Comparison of ENCODE assay signal across 25 cellular contexts in genomic region chr7:140915948-140916555, GRCh38. TPM values are rescaled to one million over a fixed set of nuclear protein-coding genes. Genes with fewer than 3 reads are reported as not detected.
DNase-seq lines count a peak whose midpoint lies in the region; ATAC-seq and TF ChIP-seq lines count a peak whose summit lies in the region.
"Had no signal": no experiment of that assay in that cellular context is flagged by ENCODE, and none has a peak within 500 bp of the region (broad histone marks: within the 10 kb centered on the region; RNA-seq: fewer than 3 reads in every experiment).

No MANE protein-coding gene starts in this region.

- H3K36me3 Mint-ChIP-seq in activated T-cell treated with anti-CD3 and anti-CD28 coated beads, Interleukin-2, amount 50 U/mL, for 4 hours (ENCODE audit: insufficient read depth), result peaks cover 12% of the 10 kb centered on the region
- peaks cover 8% of the 10 kb centered on the region for H3K36me3 Mint-ChIP-seq in central memory CD8-positive, alpha-beta T cell (ENCODE audit: insufficient read depth)

- H3K4me3 Mint-ChIP-seq in activated T-cell treated with anti-CD3 and anti-CD28 coated beads, Interleukin-2, amount 50 U/mL, for 4 hours, result no peak overlapping the region
- no peak overlapping the region for H3K4me3 Mint-ChIP-seq in central memory CD8-positive, alpha-beta T cell

- no peak for DNase-seq in activated T-cell treated with anti-CD3 and anti-CD28 coated beads, Interleukin-2, amount 50 U/mL, for 4 hours
- DNase-seq in activated T-cell treated with anti-CD3 and anti-CD28 coated beads, Interleukin-2, amount 50 U/mL, for 48 hours, result no peak
- no peak for DNase-seq in central memory CD8-positive, alpha-beta T cell (ENCODE audit: low spot score in 2 of 2)
- DNase-seq in epidermal melanocyte (ENCODE audit: insufficient read length, low spot score) (no peak), NCI-H1436 (lab: John Stamatoyannopoulos, UW) (no peak)
- DNase-seq: C1 segment of cervical spinal cord; CD8-positive, alpha-beta memory T cell; DMS 273 treated with DMSO at 0.1 percent for 48 hours; DMS79; GF-D8; NCI-H1092; NCI-H1417 treated with DMSO at 0.1 percent for 48 hours; NCI-H187; NCI-H2081 treated with DMSO at 0.1 percent for 48 hours; NCI-H2171; NCI-H226; NCI-H510A; NCI-H69; SHP77 had no signal

- no peaks in the 10 kb centered on the region for H3K9me3 Mint-ChIP-seq in activated T-cell treated with anti-CD3 and anti-CD28 coated beads, Interleukin-2, amount 50 U/mL, for 4 hours
- no peaks in the 10 kb centered on the region for H3K9me3 Mint-ChIP-seq in central memory CD8-positive, alpha-beta T cell
- H3K9me3 Mint-ChIP-seq: CD8-positive, alpha-beta memory T cell had no signal

- H3K9me3 ChIP-seq in DOHH2 (ENCODE audit: control insufficient read depth, insufficient read depth, low read length) (no peaks in the 10 kb centered on the region), neutrophil (no peaks in the 10 kb centered on the region)

- ATAC-seq in activated T-cell treated with anti-CD3 and anti-CD28 coated beads, Interleukin-2, amount 50 U/mL, for 4 hours, result peak; percentile 60 to 67
- ATAC-seq in central memory CD8-positive, alpha-beta T cell (replicated peaks; ENCODE audit: extremely low read depth, poor library complexity, severe bottlenecking), result no peak
- no peak for ATAC-seq in GM18505 (IDR thresholded peaks at IDR 0.05; ENCODE audit: unreplicated experiment)
- ATAC-seq: Panc1 had no signal

- H3K27me3 Mint-ChIP-seq in activated T-cell treated with anti-CD3 and anti-CD28 coated beads, Interleukin-2, amount 50 U/mL, for 4 hours (ENCODE audit: low read depth), result no peaks in the 10 kb centered on the region
- no peaks in the 10 kb centered on the region for H3K27me3 Mint-ChIP-seq in central memory CD8-positive, alpha-beta T cell
- H3K27me3 Mint-ChIP-seq: CD8-positive, alpha-beta memory T cell had no signal

- no peak overlapping the region for H3K4me3 ChIP-seq in DOHH2 (ENCODE audit: low read length)
- no peak overlapping the region for H3K4me3 ChIP-seq in neutrophil (ENCODE audit: low read depth in 1 of 2, low read length in 1 of 2)

- H3K79me2 ChIP-seq in DOHH2 (ENCODE audit: control insufficient read depth, low read length), result peaks cover 99% of the 10 kb centered on the region

- no peaks in the 10 kb centered on the region for H3K9me2 ChIP-seq in DOHH2 (replicated peaks; ENCODE audit: control insufficient read depth, low read length)

- peak overlapping the region; percentile 0; the same call in 1 of the 2 replicates for H3K27ac ChIP-seq in DOHH2 (ENCODE audit: low read depth, low read length)
- peak overlapping the region; percentile 62 for H3K27ac ChIP-seq in neutrophil
- H3K27ac ChIP-seq: HL-60, RWPE1 had no signal

- peak overlapping the region; percentile 47 for H3K27ac Mint-ChIP-seq in central memory CD8-positive, alpha-beta T cell (ENCODE audit: low read depth)

- no peaks in the 10 kb centered on the region for H3F3A ChIP-seq in DOHH2 (ENCODE audit: control insufficient read depth, insufficient read depth)

- TF ChIP-seq POLR2A in GM18505 (IDR thresholded peaks at IDR 0.05; ENCODE audit: borderline replicate concordance, extremely low read depth, insufficient read depth, insufficient read length), result no peak

- peak overlapping the region; percentile 20 for H3K4me2 ChIP-seq in DOHH2 (ENCODE audit: low read length)

- peaks cover 14% of the 10 kb centered on the region for H4K20me1 ChIP-seq in DOHH2 (ENCODE audit: control insufficient read depth, insufficient read depth, low read depth, low read length)

- H3K27me3 ChIP-seq in DOHH2 (ENCODE audit: control insufficient read depth, low read length) (no peaks in the 10 kb centered on the region), neutrophil (no peaks in the 10 kb centered on the region)

- TF ChIP-seq CTCF in DOHH2 (IDR thresholded peaks at IDR 0.05; ENCODE audit: low read depth, low read length, poor library complexity, severe bottlenecking) (no peak), neutrophil (IDR thresholded peaks at IDR 0.05) (no peak)

- H3K4me1 ChIP-seq in DOHH2 (ENCODE audit: control insufficient read depth, low read length) (peaks cover 41% of the 10 kb centered on the region), neutrophil (ENCODE audit: control insufficient read depth in 1 of 2, insufficient read depth in 1 of 2, low read depth in 1 of 2, low read length in 1 of 2) (peaks cover 13 to 29% of the 10 kb centered on the region in 2 experiments)

- peaks cover 4% of the 10 kb centered on the region; the same call in 1 of the 2 replicates for H3K36me3 ChIP-seq in DOHH2 (ENCODE audit: control insufficient read depth, low read length)
- no peaks in the 10 kb centered on the region for H3K36me3 ChIP-seq in neutrophil

- peaks cover 65% of the 10 kb centered on the region for H3K4me1 Mint-ChIP-seq in activated T-cell treated with anti-CD3 and anti-CD28 coated beads, Interleukin-2, amount 50 U/mL, for 4 hours (ENCODE audit: low read depth)
- peaks cover 65% of the 10 kb centered on the region for H3K4me1 Mint-ChIP-seq in central memory CD8-positive, alpha-beta T cell

RNA-seq across cellular contexts. Expression of gene BRAF, which starts 8.7 kb away (rescaled TPM):
- total RNA-seq in activated T-cell treated with anti-CD3 and anti-CD28 coated beads, Interleukin-2, amount 50 U/mL, for 4 hours, result 10 to 100 TPM; 27.2 to 29.7 (median 27.8) TPM

Comparison
In these comparisons a context has a peak if more than half of its experiments do, and no peak if none do; other contexts are left out.
1. ATAC-seq: peak in activated T-cell treated with anti-CD3 and anti-CD28 coated beads, Interleukin-2, amount 50 U/mL, for 4 hours (2 of 2); none in central memory CD8-positive, alpha-beta T cell (single experiment) and GM18505 (single experiment).